In the genomic region with DNA sequence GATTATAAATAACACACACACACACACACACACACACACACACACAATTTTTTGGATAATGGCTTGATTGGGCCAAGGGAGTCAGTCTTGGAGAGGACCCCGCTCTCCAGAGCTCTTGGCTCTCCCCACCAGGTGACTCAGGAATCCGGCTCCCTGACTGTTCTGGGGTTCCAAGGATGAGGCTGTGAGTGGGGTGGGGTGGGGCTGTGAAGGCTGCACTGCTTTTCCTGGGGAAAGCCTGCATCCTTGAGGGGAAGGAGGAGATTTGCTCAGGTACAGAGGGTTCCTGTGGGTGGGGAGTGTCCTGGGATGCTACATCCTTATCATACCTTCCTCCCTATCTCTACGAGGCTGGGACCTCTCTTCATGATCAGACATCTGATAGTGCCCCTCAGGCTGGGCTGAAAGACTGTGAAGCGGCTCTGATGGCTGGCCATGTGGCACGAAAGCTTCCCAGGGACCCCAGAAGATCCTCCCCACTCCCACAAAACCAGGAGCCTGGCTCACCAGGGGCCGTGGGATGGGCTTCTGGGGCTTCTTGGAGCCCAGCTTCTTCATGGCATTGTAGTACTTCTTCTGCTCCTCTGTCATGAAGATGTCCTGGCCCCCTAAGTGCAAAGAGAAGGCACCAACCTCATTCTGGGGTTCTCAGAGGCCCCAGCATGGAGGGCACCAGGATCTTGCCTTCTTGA, we compare ENCODE assay signal across 28 cellular contexts.
"Had no signal": no experiment of that assay in that cellular context is flagged by ENCODE, and none has a peak within 500 bp of the region (broad histone marks: within the 10 kb centered on the region; RNA-seq: fewer than 3 reads in every experiment).

No MANE protein-coding gene starts in this region.

- H3K4me3 ChIP-seq: psoas muscle, smooth muscle cell, stomach, thyroid gland, uterus had no signal

- FAIRE-seq: astrocyte, endometrium, frontal cortex, TTC549 had no signal

- H3K4me1 ChIP-seq: parathyroid adenoma, psoas muscle, stomach, thyroid gland, uterus had no signal

- H3K27me3 ChIP-seq: brain microvascular endothelial cell, stomach, thyroid gland, uterus had no signal

- H3K9ac ChIP-seq: parathyroid adenoma had no signal

- DNase-seq: activated CD4-positive, alpha-beta T cell treated with anti-CD3 and anti-CD28 coated beads for 1 hour; activated CD8-positive, alpha-beta memory T cell treated with anti-CD3 and anti-CD28 coated beads for 24 hours; activated CD8-positive, alpha-beta memory T cell treated with anti-CD3 and anti-CD28 coated beads, Interleukin-2, amount 50 U/mL, for 4 hours; activated gamma-delta T cell treated with Interleukin-2 at 50 U/mL for 16 hours; activated naive CD4-positive, alpha-beta T cell treated with anti-CD3 and anti-CD28 coated beads, Interleukin-2, amount 50 U/mL, for 16 hours; activated T-cell treated with anti-CD3 and anti-CD28 coated beads, Interleukin-2, amount 50 U/mL, for 4 hours; amniotic stem cell; brain microvascular endothelial cell; left ventricle myocardium superior; mammary epithelial cell; naive B cell; nucleus accumbens; psoas muscle; stimulated activated CD4-positive, alpha-beta T cell treated with anti-CD3 and anti-CD28 coated beads, Interleukin-15, amount 100 ng/mL, for 24 hours; stimulated activated CD4-positive, alpha-beta T cell treated with anti-CD3 and anti-CD28 coated beads, Interleukin-2, amount 100 ng/mL, for 24 hours; stimulated activated naive B cell treated with anti-CD40 and anti-IgM and Interleukin-4, amounts not matched to agents 10 μg/mL and 1 μg/mL and 100 μg/mL, for 72 hours; T-helper 9 cell; thyroid gland; uterus had no signal

- H3K36me3 ChIP-seq: brain microvascular endothelial cell, stomach, thyroid gland, uterus had no signal

- H3K9me3 ChIP-seq: psoas muscle, thyroid gland, uterus had no signal

- H3K27ac ChIP-seq: brain microvascular endothelial cell, parathyroid adenoma, psoas muscle, stomach, thyroid gland, uterus, VCaP had no signal

- ATAC-seq: activated T-cell treated with anti-CD3 and anti-CD28 coated beads, Interleukin-2, amount 50 U/mL, for 4 hours; activated T-helper 17 cell treated with anti-CD3 and anti-CD28 coated beads, Interleukin-2, amount 50 U/mL, for 72 hours; left ventricle myocardium superior; psoas muscle; stimulated activated naive B cell treated with anti-CD40 and anti-IgM and Interleukin-4, amounts not matched to agents 10 μg/mL and 1 μg/mL and 100 μg/mL, for 72 hours had no signal
